In the genomic region with DNA sequence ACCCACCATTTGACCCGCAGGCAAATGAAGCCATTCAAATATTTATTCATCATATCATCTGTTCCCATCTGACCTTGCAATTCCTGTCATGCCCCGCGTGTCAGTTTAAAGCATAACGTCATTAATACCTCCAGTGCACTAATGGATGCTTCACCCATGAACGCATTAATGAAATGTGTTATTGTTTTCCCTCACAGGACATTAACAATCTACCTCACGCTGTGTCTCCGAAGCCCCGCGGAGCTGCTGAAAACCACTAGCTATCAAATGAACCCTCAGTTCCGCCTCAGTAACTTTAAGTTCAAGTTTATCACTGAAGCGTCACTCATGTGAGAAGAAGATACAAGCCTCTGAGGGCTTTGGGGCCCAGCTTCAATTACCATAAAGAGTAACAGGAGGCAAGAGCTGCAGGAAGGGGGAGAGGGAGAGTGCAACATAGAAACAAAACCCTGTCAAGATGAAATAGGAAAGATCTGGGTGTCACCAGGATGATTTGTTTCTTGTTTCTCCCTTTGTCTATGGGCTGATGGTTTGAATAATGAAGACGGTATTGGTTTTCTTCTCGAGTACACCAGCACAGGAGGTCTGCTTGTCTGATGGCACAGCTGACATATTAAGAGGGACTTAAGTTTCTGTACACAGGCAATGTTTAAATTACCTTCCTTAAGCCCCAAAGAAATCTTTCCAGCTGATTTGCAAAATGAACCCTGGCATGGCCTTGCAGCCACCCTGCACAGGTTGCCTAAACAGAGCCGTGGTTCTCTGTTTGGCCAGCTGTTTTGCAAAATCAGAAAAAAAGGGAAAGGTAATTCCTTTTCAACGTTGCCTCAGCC, we compare ENCODE assay signal across 17 cellular contexts.
A peak's percentile ranks its signal among the peaks of the same experiment; 100 is the strongest.
DNase-seq lines count a peak whose midpoint lies in the region; ATAC-seq and TF ChIP-seq lines count a peak whose summit lies in the region.
"Had no signal": no experiment of that assay in that cellular context is flagged by ENCODE, and none has a peak within 500 bp of the region (broad histone marks: within the 10 kb centered on the region; RNA-seq: fewer than 3 reads in every experiment).

No MANE protein-coding gene starts in this region.

- DNase-seq in NCI-H2081 (lab: John Stamatoyannopoulos, UW) (peak; percentile 69 to 78), NCI-H2081 treated with DMSO at 0.1 percent for 48 hours (lab: John Stamatoyannopoulos, UW) (no peak), NCI-H2196 treated with DMSO at 0.1 percent for 48 hours (lab: John Stamatoyannopoulos, UW; ENCODE audit: unreplicated experiment) (peak; percentile 96), renal cortical epithelial cell (ENCODE audit: low read depth) (peak; percentile 86), ecto neural progenitor cell (ENCODE audit: low spot score) (no peak)
- DNase-seq: activated naive CD4-positive, alpha-beta T cell treated with anti-CD3 and anti-CD28 coated beads for 36 hours; dermis blood vessel endothelial cell; GF-D8; HCEC 1CT; head of caudate nucleus; NCI-H1048; right cardiac atrium; SK-N-SH; upper lobe of right lung had no signal

- no peaks in the 10 kb centered on the region for H3K36me3 Mint-ChIP-seq in brain

- H3K27me3 Mint-ChIP-seq in brain, result peaks cover 6% of the 10 kb centered on the region

- H3K4me1 Mint-ChIP-seq in brain, result peaks cover 21% of the 10 kb centered on the region

- no peak for TF ChIP-seq CTCF in brain (conservative IDR thresholded peaks at IDR 0.05)

- H3K27ac Mint-ChIP-seq in brain, result peak overlapping the region in 4 of 5 experiments; percentile 0 to 71 (median 32)
- H3K27ac Mint-ChIP-seq: activated naive CD4-positive, alpha-beta T cell treated with anti-CD3 and anti-CD28 coated beads for 36 hours had no signal

- ATAC-seq in HG02678 (IDR thresholded peaks at IDR 0.05; ENCODE audit: unreplicated experiment) (no peak), HG03460 (IDR thresholded peaks at IDR 0.05; ENCODE audit: unreplicated experiment) (no peak)
- ATAC-seq: right cardiac atrium, upper lobe of right lung had no signal

- H3K9me3 Mint-ChIP-seq in brain, result peaks cover 0 to 4% (median 0%) of the 10 kb centered on the region in 5 experiments
- H3K9me3 Mint-ChIP-seq: activated naive CD4-positive, alpha-beta T cell treated with anti-CD3 and anti-CD28 coated beads for 36 hours had no signal

- peak overlapping the region in 4 of 5 experiments; percentile 13 to 55 (median 38) for H3K4me3 Mint-ChIP-seq in brain
- H3K4me3 Mint-ChIP-seq: activated naive CD4-positive, alpha-beta T cell treated with anti-CD3 and anti-CD28 coated beads for 36 hours had no signal

Comparison
In these comparisons a context has a peak if more than half of its experiments do, and no peak if none do; other contexts are left out.
1. DNase-seq: peak in NCI-H2081 (2 of 2), NCI-H2196 treated with DMSO at 0.1 percent for 48 hours (single experiment) and renal cortical epithelial cell (single experiment); none in NCI-H2081 treated with DMSO at 0.1 percent for 48 hours (single experiment) and ecto neural progenitor cell (single experiment).